In the genomic region with DNA sequence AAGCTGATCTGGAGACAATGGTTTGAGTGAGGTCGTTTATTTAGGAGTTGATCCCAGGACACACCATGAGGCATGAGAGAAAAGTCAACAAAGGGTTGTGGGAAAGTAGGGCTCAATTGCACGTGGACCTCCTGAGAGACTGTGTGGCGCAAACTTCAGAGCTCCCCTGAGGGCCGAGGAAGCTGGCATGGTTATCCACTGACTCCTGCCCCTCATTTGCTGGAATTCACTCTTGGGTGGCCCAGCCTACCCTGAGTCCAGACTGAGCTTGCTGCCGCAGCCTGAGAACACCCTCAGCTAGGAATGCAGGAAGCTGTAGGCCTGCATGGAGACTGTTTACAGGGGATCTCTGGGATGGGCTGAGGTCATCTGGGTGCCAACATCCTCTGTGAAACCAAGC, we compare ENCODE assay signal across 1 cellular context.
TF ChIP-seq lines count a peak whose summit lies in the region.

No MANE protein-coding gene starts in this region.

TF ChIP-seq in H1, 55 proteins besides CTCF, POLR2A, EP300 and RAD21:
- TF ChIP-seq BCL11A (IDR thresholded peaks at IDR 0.05; ENCODE audit: low read depth in 2 of 2, low read length in 2 of 2) (no peak), GTF2F1 (IDR thresholded peaks at IDR 0.05; ENCODE audit: borderline replicate concordance, low read depth, low read length) (no peak), EGR1 (IDR thresholded peaks at IDR 0.05; ENCODE audit: borderline replicate concordance, low read depth, low read length) (no peak), BRCA1 (IDR thresholded peaks at IDR 0.05; ENCODE audit: low read depth, low read length) (no peak), RBBP5 (IDR thresholded peaks at IDR 0.05; ENCODE audit: borderline replicate concordance, low read depth, low read length) (no peak)
- TF ChIP-seq, protein P1, sequence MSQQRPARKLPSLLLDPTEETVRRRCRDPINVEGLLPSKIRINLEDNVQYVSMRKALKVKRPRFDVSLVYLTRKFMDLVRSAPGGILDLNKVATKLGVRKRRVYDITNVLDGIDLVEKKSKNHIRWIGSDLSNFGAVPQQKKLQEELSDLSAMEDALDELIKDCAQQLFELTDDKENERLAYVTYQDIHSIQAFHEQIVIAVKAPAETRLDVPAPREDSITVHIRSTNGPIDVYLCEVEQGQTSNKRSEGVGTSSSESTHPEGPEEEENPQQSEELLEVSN (IDR thresholded peaks at IDR 0.05), result no peak
TF ChIP-seq in H1: peak in this region for 0.
